Comparison of ENCODE assay signal across 9 cellular contexts in genomic region chr1:76866566-76866965, GRCh38. TPM values are rescaled to one million over a fixed set of nuclear protein-coding genes. Genes with fewer than 3 reads are reported as not detected.
"Had no signal": no experiment of that assay in that cellular context is flagged by ENCODE, and none has a peak within 500 bp of the region (broad histone marks: within the 10 kb centered on the region; RNA-seq: fewer than 3 reads in every experiment).

No MANE protein-coding gene starts in this region.

- H3K27ac Mint-ChIP-seq: activated CD4-positive, alpha-beta T cell treated with anti-CD3 and anti-CD28 coated beads, Interleukin-2, amount 10 ng/mL, durations not matched to agents 24 days and 14 days; activated naive CD4-positive, alpha-beta T cell treated with anti-CD3 and anti-CD28 coated beads, Interleukin-2, amount 10 ng/mL, durations not matched to agents 7 days and 5 days; activated T-helper 2 cell treated with anti-CD3 and anti-CD28 coated beads, Interferon-gamma antibody, Interleukin-2, Interleukin-4, amounts not matched to agents 10 μg/mL and 5 μg/mL and 100 μg/mL, durations not matched to agents 14 hours and 24 hours and 36 hours; naive B cell had no signal

- H3K27ac ChIP-seq: brain microvascular endothelial cell, gastrocnemius medialis, SJSA1 had no signal

- DNase-seq: activated CD4-positive, alpha-beta T cell treated with anti-CD3 and anti-CD28 coated beads, Interleukin-2, amount 10 ng/mL, durations not matched to agents 24 days and 14 days; activated naive CD4-positive, alpha-beta T cell treated with anti-CD3 and anti-CD28 coated beads, Interleukin-2, amount 10 ng/mL, durations not matched to agents 7 days and 5 days; brain microvascular endothelial cell; gastrocnemius medialis; left ventricle myocardium superior; naive B cell had no signal

- H3K36me3 Mint-ChIP-seq: activated naive CD4-positive, alpha-beta T cell treated with anti-CD3 and anti-CD28 coated beads, Interleukin-2, amount 10 ng/mL, durations not matched to agents 7 days and 5 days; naive B cell had no signal

- H3K36me3 ChIP-seq: brain microvascular endothelial cell, gastrocnemius medialis, SJSA1 had no signal

- H3K9me3 Mint-ChIP-seq: activated CD4-positive, alpha-beta T cell treated with anti-CD3 and anti-CD28 coated beads, Interleukin-2, amount 10 ng/mL, durations not matched to agents 24 days and 14 days; activated naive CD4-positive, alpha-beta T cell treated with anti-CD3 and anti-CD28 coated beads, Interleukin-2, amount 10 ng/mL, durations not matched to agents 7 days and 5 days; activated T-helper 2 cell treated with anti-CD3 and anti-CD28 coated beads, Interferon-gamma antibody, Interleukin-2, Interleukin-4, amounts not matched to agents 10 μg/mL and 5 μg/mL and 100 μg/mL, durations not matched to agents 14 hours and 24 hours and 36 hours; naive B cell had no signal

- H3K9me3 ChIP-seq: gastrocnemius medialis, SJSA1 had no signal

- ATAC-seq: gastrocnemius medialis had no signal

RNA-seq across cellular contexts. Expression of gene ST6GALNAC5, which starts 0.7 kb away (rescaled TPM):
- polyA plus RNA-seq: endothelial cell of umbilical vein had no signal
